Comparison of ENCODE assay signal across 25 cellular contexts in genomic region chr1:157230500-157230899, GRCh38.
"Had no signal": no experiment of that assay in that cellular context is flagged by ENCODE, and none has a peak within 500 bp of the region (broad histone marks: within the 10 kb centered on the region; RNA-seq: fewer than 3 reads in every experiment).

No MANE protein-coding gene starts in this region.

- DNase-seq: islet precursor cell; left lung; lower lobe of right lung; mammary epithelial cell; mesenchymal stem cell; naive B cell; natural killer cell; ovary; right lobe of liver; stimulated activated CD4-positive, alpha-beta T cell treated with anti-CD3 and anti-CD28 coated beads, Interleukin-12 subunit alpha, Interleukin-12 subunit beta, amount 100 ng/mL, for 4 hours; stimulated activated CD4-positive, alpha-beta T cell treated with anti-CD3 and anti-CD28 coated beads, Interleukin-15, amount 100 ng/mL, for 24 hours; stimulated activated CD4-positive, alpha-beta T cell treated with anti-CD3 and anti-CD28 coated beads, Interleukin-2, amount 100 ng/mL, for 24 hours; stimulated activated CD4-positive, alpha-beta T cell treated with anti-CD3 and anti-CD28 coated beads, Interleukin-4, amount 100 ng/mL, for 1 hour; stimulated activated naive B cell treated with anti-CD40 and anti-IgM and Interleukin-4, amounts not matched to agents 10 μg/mL and 1 μg/mL and 100 μg/mL, for 72 hours; stimulated activated naive CD8-positive, alpha-beta T cell treated with anti-CD3 and anti-CD28 coated beads, Interleukin-15, Interleukin-2, amounts not matched to agents 100 U/mL and 50 U/mL, for 24 hours; stomach; testis; thyroid gland; transverse colon; upper lobe of left lung had no signal

- H3K36me3 Mint-ChIP-seq: naive B cell; natural killer cell; stimulated activated naive B cell treated with anti-CD40 and anti-IgM and Interleukin-4, amounts not matched to agents 10 μg/mL and 1 μg/mL and 100 μg/mL, for 72 hours had no signal

- H3K27ac ChIP-seq: hepatocyte, left lung, lower lobe of right lung, ovary, right atrium auricular region, right lobe of liver, stomach, testis, thyroid gland, transverse colon, upper lobe of left lung, vagina had no signal

- H3K9me3 Mint-ChIP-seq: natural killer cell; stimulated activated naive B cell treated with anti-CD40 and anti-IgM and Interleukin-4, amounts not matched to agents 10 μg/mL and 1 μg/mL and 100 μg/mL, for 72 hours had no signal

- H3K4me1 ChIP-seq: left lung, lower lobe of right lung, right atrium auricular region, thyroid gland, upper lobe of left lung, vagina had no signal

- H3K4me3 Mint-ChIP-seq: mesothelial cell of epicardium; naive B cell; natural killer cell; stimulated activated naive B cell treated with anti-CD40 and anti-IgM and Interleukin-4, amounts not matched to agents 10 μg/mL and 1 μg/mL and 100 μg/mL, for 72 hours had no signal

- H3K27me3 Mint-ChIP-seq: progenitor cell of endocrine pancreas had no signal

- H3K9me3 ChIP-seq: left lung, lower lobe of right lung, ovary, right atrium auricular region, right lobe of liver, testis, thyroid gland, transverse colon, upper lobe of left lung, vagina had no signal

- H3K4me2 ChIP-seq: hepatocyte had no signal

- H3K79me2 ChIP-seq: hepatocyte had no signal

- H3K4me3 ChIP-seq: hepatocyte, left lung, lower lobe of right lung, ovary, right atrium auricular region, right lobe of liver, stomach, testis, thyroid gland, transverse colon, upper lobe of left lung, vagina had no signal

- H3K27ac Mint-ChIP-seq: natural killer cell; progenitor cell of endocrine pancreas; stimulated activated naive B cell treated with anti-CD40 and anti-IgM and Interleukin-4, amounts not matched to agents 10 μg/mL and 1 μg/mL and 100 μg/mL, for 72 hours had no signal

- H3K36me3 ChIP-seq: left lung, lower lobe of right lung, ovary, right atrium auricular region, right lobe of liver, stomach, thyroid gland, transverse colon, upper lobe of left lung, vagina had no signal

- H3K27me3 ChIP-seq: hepatocyte, left lung, ovary, right atrium auricular region, right lobe of liver, stomach, testis, thyroid gland, transverse colon, upper lobe of left lung, vagina had no signal

- ATAC-seq: left lung; lower lobe of right lung; natural killer cell; stimulated activated naive B cell treated with anti-CD40 and anti-IgM and Interleukin-4, amounts not matched to agents 10 μg/mL and 1 μg/mL and 100 μg/mL, for 72 hours; stimulated activated naive CD8-positive, alpha-beta T cell treated with anti-CD3 and anti-CD28 coated beads, Interleukin-15, Interleukin-2, amounts not matched to agents 100 U/mL and 50 U/mL, for 24 hours had no signal

- H3K4me1 Mint-ChIP-seq: naive B cell, natural killer cell had no signal
